18 cellular contexts compared by ENCODE assay signal in genomic region chr3:148930785-148931184, GRCh38.
DNase-seq lines count a peak whose midpoint lies in the region; FAIRE-seq and TF ChIP-seq lines count a peak whose summit lies in the region.
"Had no signal": no experiment of that assay in that cellular context is flagged by ENCODE, and none has a peak within 500 bp of the region (broad histone marks: within the 10 kb centered on the region; RNA-seq: fewer than 3 reads in every experiment).

No MANE protein-coding gene starts in this region.

- H3K9me3 ChIP-seq in skeletal muscle satellite cell (replicated peaks; ENCODE audit: low read length) = no peaks in the 10 kb centered on the region
- no peaks in the 10 kb centered on the region for H3K9me3 ChIP-seq in ovary
- H3K9me3 ChIP-seq in small intestine (ENCODE audit: control insufficient read depth, low read depth) = no peaks in the 10 kb centered on the region
- H3K9me3 ChIP-seq: colonic mucosa, HAP-1, mucosa of descending colon had no signal

- no peaks in the 10 kb centered on the region for H3K27me3 ChIP-seq in skeletal muscle satellite cell (ENCODE audit: control insufficient read depth, insufficient read depth, low read length)
- no peaks in the 10 kb centered on the region for H3K27me3 ChIP-seq in ovary
- H3K27me3 ChIP-seq in small intestine (ENCODE audit: control insufficient read depth in 2 of 2, insufficient read depth in 2 of 2, low read length in 2 of 2) = no peaks in the 10 kb centered on the region
- H3K27me3 ChIP-seq: colonic mucosa had no signal

- WGBS in ovary, 3 donors = 63 to 75% (median 67%) methylated on average over 2 of the region's 2 CpGs
- WGBS in small intestine, 3 donors = 38 to 66% (median 52%) methylated on average over 2 of the region's 2 CpGs

- H3K27ac ChIP-seq in ovary = no peak overlapping the region
- no peak overlapping the region for H3K27ac ChIP-seq in small intestine (ENCODE audit: low read depth in 1 of 2, low read length in 1 of 2)
- H3K27ac ChIP-seq: colonic mucosa had no signal

- in situ Hi-C loops in G401 (cut with HindIII; ENCODE audit: low sequenced_read_pairs) = no loop called here

- peak; percentile 30 for DNase-seq in G401 (ENCODE audit: low spot score)
- DNase-seq in NCI-H226 = peak; percentile 67
- DNase-seq in epithelial cell of esophagus (ENCODE audit: low read depth) = peak; percentile 16
- no peak for DNase-seq in ovary
- DNase-seq in small intestine = no peak
- DNase-seq in GM12891 (ENCODE audit: insufficient read length, low spot score) = no peak
- DNase-seq: activated CD4-positive, alpha-beta T cell treated with anti-CD3 and anti-CD28 coated beads for 1 hour; activated effector memory CD4-positive, alpha-beta T cell treated with Interleukin-2 at 50 U/mL for 16 hours; C1 segment of cervical spinal cord; colonic mucosa; left ventricle myocardium superior; mucosa of descending colon; NCI-H187; SIG-M5; stimulated activated CD4-positive, alpha-beta T cell treated with anti-CD3 and anti-CD28 coated beads, Interleukin-4, amount 100 ng/mL, for 4 hours; stimulated activated CD8-positive, alpha-beta memory T cell treated with anti-CD3 and anti-CD28 coated beads, Interleukin-4, amount 100 ng/mL, for 48 hours had no signal

- TF ChIP-seq CTCF in epithelial cell of esophagus (IDR thresholded peaks at IDR 0.05; ENCODE audit: insufficient read depth, low read depth, low read length, missing control alignments) (no peak), ovary (IDR thresholded peaks at IDR 0.05) (no peak)

- no peak for TF ChIP-seq POLR2A in ovary (IDR thresholded peaks at IDR 0.05)
- TF ChIP-seq POLR2A in GM12891 (IDR thresholded peaks at IDR 0.05; ENCODE audit: low read depth, low read length) = no peak

- H3K36me3 ChIP-seq in skeletal muscle satellite cell (ENCODE audit: insufficient read depth, low read length) (no peaks in the 10 kb centered on the region), ovary (no peaks in the 10 kb centered on the region), small intestine (ENCODE audit: control insufficient read depth in 2 of 2, insufficient read depth in 2 of 2, low read length in 2 of 2) (no peaks in the 10 kb centered on the region)
- H3K36me3 ChIP-seq: colonic mucosa, HAP-1 had no signal

- H3K4me1 ChIP-seq in skeletal muscle satellite cell (ENCODE audit: control insufficient read depth, insufficient read depth, low read length) = peaks cover 12% of the 10 kb centered on the region
- no peaks in the 10 kb centered on the region for H3K4me1 ChIP-seq in ovary (ENCODE audit: insufficient read depth)
- no peaks in the 10 kb centered on the region for H3K4me1 ChIP-seq in small intestine (ENCODE audit: control insufficient read depth in 2 of 2, insufficient read depth in 1 of 2, low read depth in 1 of 2, low read length in 1 of 2)
- H3K4me1 ChIP-seq: colonic mucosa, HAP-1 had no signal

- no peak overlapping the region for H3K9ac ChIP-seq in skeletal muscle satellite cell (ENCODE audit: low read depth, low read length)

- H3K4me2 ChIP-seq in skeletal muscle satellite cell (ENCODE audit: low read length) = peak overlapping the region; percentile 2

- FAIRE-seq in small intestine (lab: Jason Lieb, UNC) (no peak), GM12891 (lab: Jason Lieb, UNC) (no peak)

- intact Hi-C loops in ovary (cut with DNase I) = no loop called here

- no peak overlapping the region for H3K4me3 ChIP-seq in epithelial cell of esophagus (ENCODE audit: low read length)
- no peak overlapping the region for H3K4me3 ChIP-seq in skeletal muscle satellite cell (ENCODE audit: low read length)
- no peak overlapping the region for H3K4me3 ChIP-seq in ovary
- H3K4me3 ChIP-seq in small intestine (ENCODE audit: low read depth in 1 of 2, low read length in 2 of 2) = no peak overlapping the region
- H3K4me3 ChIP-seq: colonic mucosa, HAP-1, mucosa of descending colon had no signal

- TF ChIP-seq EP300 in ovary (IDR thresholded peaks at IDR 0.05) = no peak

TF ChIP-seq in GM12891, 5 proteins besides CTCF, POLR2A, EP300 and RAD21:
- no peak for TF ChIP-seq SPI1 (IDR thresholded peaks at IDR 0.05; ENCODE audit: low read depth, low read length)
- TF ChIP-seq POU2F2 (IDR thresholded peaks at IDR 0.05; ENCODE audit: low read depth, low read length) = no peak
- TF ChIP-seq PAX5 (IDR thresholded peaks at IDR 0.05; ENCODE audit: insufficient read depth, low read length, severe bottlenecking) = no peak
- no peak for TF ChIP-seq POLR2AphosphoS5 (IDR thresholded peaks at IDR 0.05; ENCODE audit: low read depth, low read length)
- no peak for TF ChIP-seq TAF1 (IDR thresholded peaks at IDR 0.05; ENCODE audit: low read depth, low read length)

Comparison
In these comparisons a context has a peak if more than half of its experiments do, and no peak if none do; other contexts are left out.
1. DNase-seq: peak in G401 (single experiment), NCI-H226 (single experiment) and epithelial cell of esophagus (single experiment); none in ovary (0 of 5), small intestine (single experiment) and GM12891 (single experiment).